Comparison of ENCODE assay signal across 11 cellular contexts in the genomic region with DNA sequence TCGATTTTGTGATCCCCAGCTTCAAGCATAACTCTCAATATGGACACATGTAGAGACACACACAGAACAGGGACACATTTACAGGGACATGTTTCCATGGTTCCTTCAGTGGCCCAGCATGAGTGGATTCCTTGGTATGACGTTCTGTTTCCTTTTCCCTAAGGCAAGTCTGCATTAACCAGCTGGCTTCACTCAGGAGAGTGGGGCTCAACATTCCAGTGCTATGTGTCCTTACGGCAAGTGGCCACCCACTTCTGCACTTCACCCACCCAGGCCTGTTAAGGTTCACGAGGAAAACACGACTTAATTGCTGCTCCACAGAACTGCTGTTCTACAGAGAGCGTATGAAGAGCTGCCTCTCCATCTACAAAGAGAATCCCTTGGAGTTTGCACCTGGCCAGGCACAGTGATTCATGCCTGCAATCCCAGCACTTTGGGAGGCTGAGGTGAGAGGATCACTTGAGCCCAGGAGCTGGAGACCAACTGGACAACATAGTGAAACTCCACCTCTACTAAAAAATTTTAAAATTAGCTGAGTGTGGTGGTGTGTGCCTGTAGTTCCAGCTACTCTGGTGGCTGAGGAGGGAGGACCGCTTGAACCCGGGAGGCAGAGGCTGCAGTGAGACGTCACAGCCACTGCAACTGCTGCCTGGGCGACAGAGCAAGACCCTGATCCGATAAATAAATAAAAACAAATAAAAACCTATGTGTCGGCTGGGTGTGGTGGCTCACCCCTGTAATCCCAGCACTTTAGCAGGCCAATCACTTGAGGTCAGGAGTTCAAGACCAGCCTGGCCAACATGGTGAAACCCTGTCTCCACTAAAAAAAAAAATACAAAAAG. TPM values are rescaled to one million over a fixed set of nuclear protein-coding genes. Genes with fewer than 3 reads are reported as not detected.
DNase-seq lines count a peak whose midpoint lies in the region; ATAC-seq and TF ChIP-seq lines count a peak whose summit lies in the region.
"Had no signal": no experiment of that assay in that cellular context is flagged by ENCODE, and none has a peak within 500 bp of the region (broad histone marks: within the 10 kb centered on the region; RNA-seq: fewer than 3 reads in every experiment).

No MANE protein-coding gene starts in this region.

- H3K36me3 Mint-ChIP-seq in activated CD4-positive, alpha-beta T cell treated with anti-CD3 and anti-CD28 coated beads, Interleukin-2, amount 10 ng/mL, durations not matched to agents 7 days and 5 days (ENCODE audit: low read depth) = peaks cover 9% of the 10 kb centered on the region
- peaks cover 17% of the 10 kb centered on the region for H3K36me3 Mint-ChIP-seq in WTC11

- H3K4me3 ChIP-seq in dorsolateral prefrontal cortex = no peak overlapping the region

- no peaks in the 10 kb centered on the region for H3K9me3 Mint-ChIP-seq in activated CD4-positive, alpha-beta T cell treated with anti-CD3 and anti-CD28 coated beads, Interleukin-2, amount 10 ng/mL, durations not matched to agents 7 days and 5 days
- no peaks in the 10 kb centered on the region for H3K9me3 Mint-ChIP-seq in WTC11
- no peaks in the 10 kb centered on the region for H3K9me3 Mint-ChIP-seq in stimulated activated naive CD8-positive, alpha-beta T cell treated with anti-CD3 and anti-CD28 coated beads, Interleukin-15, amount 100 ng/mL, for 72 hours

- H3K27ac Mint-ChIP-seq in activated CD4-positive, alpha-beta T cell treated with anti-CD3 and anti-CD28 coated beads, Interleukin-2, amount 10 ng/mL, durations not matched to agents 7 days and 5 days = peak overlapping the region; percentile 76
- H3K27ac Mint-ChIP-seq in WTC11 = peak overlapping the region; percentile 86
- H3K27ac Mint-ChIP-seq in stimulated activated naive CD8-positive, alpha-beta T cell treated with anti-CD3 and anti-CD28 coated beads, Interleukin-15, amount 100 ng/mL, for 72 hours = peak overlapping the region; percentile 100

- H3K4me3 Mint-ChIP-seq in activated CD4-positive, alpha-beta T cell treated with anti-CD3 and anti-CD28 coated beads, Interleukin-2, amount 10 ng/mL, durations not matched to agents 7 days and 5 days = no peak overlapping the region
- H3K4me3 Mint-ChIP-seq in WTC11 = no peak overlapping the region
- peak overlapping the region; percentile 85 to 87 for H3K4me3 Mint-ChIP-seq in stimulated activated naive CD8-positive, alpha-beta T cell treated with anti-CD3 and anti-CD28 coated beads, Interleukin-15, amount 100 ng/mL, for 72 hours

- TF ChIP-seq CTCF in WTC11 (IDR thresholded peaks at IDR 0.05) (no peak), dorsolateral prefrontal cortex (IDR thresholded peaks at IDR 0.05 in 54 of 56, conservative IDR thresholded peaks at IDR 0.05 in 2 of 56; ENCODE audit: low read depth in 1 of 56, partially characterized antibody in 56 of 56) (no peak)

- intact Hi-C loops in dorsolateral prefrontal cortex (cut with DNase I) = no loop called here

- ATAC-seq in WTC11 = no peak
- ATAC-seq in stimulated activated naive CD8-positive, alpha-beta T cell treated with anti-CD3 and anti-CD28 coated beads, Interleukin-15, amount 100 ng/mL, for 72 hours = no peak
- ATAC-seq in HG02642 (IDR thresholded peaks at IDR 0.05; ENCODE audit: poor library complexity, unreplicated experiment) = no peak

- POLR2A ChIA-PET in activated CD4-positive, alpha-beta T cell treated with anti-CD3 and anti-CD28 coated beads, Interleukin-2, amount 10 ng/mL, durations not matched to agents 7 days and 5 days (lab: Charles Lee) = no interaction called here
- POLR2A ChIA-PET in WTC11 (lab: Charles Lee) = no interaction called here

- DNase-seq in activated CD4-positive, alpha-beta T cell treated with anti-CD3 and anti-CD28 coated beads, Interleukin-2, amount 10 ng/mL, durations not matched to agents 7 days and 5 days = no peak
- no peak for DNase-seq in activated CD4-positive, alpha-beta T cell treated with anti-CD3 and anti-CD28 coated beads, Interleukin-2, amount 50 U/mL, for 48 hours
- DNase-seq in WTC11 (ENCODE audit: low spot score) (no peak), fibroblast of peridontal ligament (ENCODE audit: extremely low read depth) (peak; percentile 69), A172 (ENCODE audit: low spot score) (no peak), dorsolateral prefrontal cortex (no peak)
- DNase-seq in stimulated activated naive CD8-positive, alpha-beta T cell treated with anti-CD3 and anti-CD28 coated beads, Interleukin-15, amount 100 ng/mL, for 72 hours = no peak
- DNase-seq: amygdala, C1 segment of cervical spinal cord, NCI-H1105 had no signal

- no peak overlapping the region for H3K27ac ChIP-seq in dorsolateral prefrontal cortex

- CTCF ChIA-PET in activated CD4-positive, alpha-beta T cell treated with anti-CD3 and anti-CD28 coated beads, Interleukin-2, amount 10 ng/mL, durations not matched to agents 7 days and 5 days (lab: Charles Lee) = interaction anchor here (0.7 kb wide), 1 partner anchor 8 kb away, joined by 3 read pairs; no protein-coding TSS in a partner anchor
- CTCF ChIA-PET in WTC11 (lab: Charles Lee) = interaction anchor here (1.2 to 1.3 kb wide), 2 partner anchors 19 to 198 kb away, joined by 3 read pairs; no protein-coding TSS in a partner anchor

- peaks cover 82% of the 10 kb centered on the region for H3K4me1 Mint-ChIP-seq in activated CD4-positive, alpha-beta T cell treated with anti-CD3 and anti-CD28 coated beads, Interleukin-2, amount 10 ng/mL, durations not matched to agents 7 days and 5 days
- H3K4me1 Mint-ChIP-seq in WTC11 = peaks cover 59% of the 10 kb centered on the region
- H3K4me1 Mint-ChIP-seq in stimulated activated naive CD8-positive, alpha-beta T cell treated with anti-CD3 and anti-CD28 coated beads, Interleukin-15, amount 100 ng/mL, for 72 hours = peaks cover 100% of the 10 kb centered on the region

- no peaks in the 10 kb centered on the region for H3K27me3 ChIP-seq in dorsolateral prefrontal cortex

- H3K27me3 Mint-ChIP-seq in activated CD4-positive, alpha-beta T cell treated with anti-CD3 and anti-CD28 coated beads, Interleukin-2, amount 10 ng/mL, durations not matched to agents 7 days and 5 days = no peaks in the 10 kb centered on the region
- H3K27me3 Mint-ChIP-seq in WTC11 (ENCODE audit: low read depth) = no peaks in the 10 kb centered on the region
- H3K27me3 Mint-ChIP-seq in stimulated activated naive CD8-positive, alpha-beta T cell treated with anti-CD3 and anti-CD28 coated beads, Interleukin-15, amount 100 ng/mL, for 72 hours = no peaks in the 10 kb centered on the region

TF ChIP-seq in WTC11, 78 proteins besides CTCF, POLR2A, EP300 and RAD21:
- TF ChIP-seq ZNF121 (CRISPR knock-in tag; IDR thresholded peaks at IDR 0.05) = 0 out of 2 replicates have a peak, but pooled peaks have one; percentile 38
- no peak for TF ChIP-seq MYBL2 (CRISPR knock-in tag; IDR thresholded peaks at IDR 0.05)
- TF ChIP-seq, protein P1, sequence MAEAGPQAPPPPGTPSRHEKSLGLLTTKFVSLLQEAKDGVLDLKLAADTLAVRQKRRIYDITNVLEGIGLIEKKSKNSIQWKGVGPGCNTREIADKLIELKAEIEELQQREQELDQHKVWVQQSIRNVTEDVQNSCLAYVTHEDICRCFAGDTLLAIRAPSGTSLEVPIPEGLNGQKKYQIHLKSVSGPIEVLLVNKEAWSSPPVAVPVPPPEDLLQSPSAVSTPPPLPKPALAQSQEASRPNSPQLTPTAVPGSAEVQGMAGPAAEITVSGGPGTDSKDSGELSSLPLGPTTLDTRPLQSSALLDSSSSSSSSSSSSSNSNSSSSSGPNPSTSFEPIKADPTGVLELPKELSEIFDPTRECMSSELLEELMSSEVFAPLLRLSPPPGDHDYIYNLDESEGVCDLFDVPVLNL (CRISPR knock-in tag; IDR thresholded peaks at IDR 0.05; ENCODE audit: borderline replicate concordance, low read depth) = no peak
- TF ChIP-seq ZNF263 (CRISPR knock-in tag; IDR thresholded peaks at IDR 0.05; ENCODE audit: low read depth) = no peak

RNA-seq across cellular contexts. Expression of gene BRD4, which starts 32.5 kb away (rescaled TPM):
- 100 to 1,000 TPM; 114 to 115 TPM for total RNA-seq in activated CD4-positive, alpha-beta T cell treated with anti-CD3 and anti-CD28 coated beads, Interleukin-2, amount 10 ng/mL, durations not matched to agents 7 days and 5 days
- total RNA-seq in WTC11 (2021) (127 to 130 TPM (median 128 TPM) in 3 replicates), dorsolateral prefrontal cortex (100 to 1,000 TPM in 99 of 120 experiments, 10 to 100 TPM in 21; 84.8 to 154 (median 112) TPM)
- total RNA-seq in A172 (2014; rRNA removed; shearing (Covaris generic)) = 7.1 and 19.1 TPM in 2 replicates

Comparison
In these comparisons a context has a peak if more than half of its experiments do, and no peak if none do; other contexts are left out.
1. H3K4me3 Mint-ChIP-seq: peak in stimulated activated naive CD8-positive, alpha-beta T cell treated with anti-CD3 and anti-CD28 coated beads, Interleukin-15, amount 100 ng/mL, for 72 hours (2 of 2); none in activated CD4-positive, alpha-beta T cell treated with anti-CD3 and anti-CD28 coated beads, Interleukin-2, amount 10 ng/mL, durations not matched to agents 7 days and 5 days (single experiment) and WTC11 (single experiment).
2. Peak in every context shown above with its lines, with median percentiles within 50 percentile points of each other: H3K27ac Mint-ChIP-seq.